In the genomic region with DNA sequence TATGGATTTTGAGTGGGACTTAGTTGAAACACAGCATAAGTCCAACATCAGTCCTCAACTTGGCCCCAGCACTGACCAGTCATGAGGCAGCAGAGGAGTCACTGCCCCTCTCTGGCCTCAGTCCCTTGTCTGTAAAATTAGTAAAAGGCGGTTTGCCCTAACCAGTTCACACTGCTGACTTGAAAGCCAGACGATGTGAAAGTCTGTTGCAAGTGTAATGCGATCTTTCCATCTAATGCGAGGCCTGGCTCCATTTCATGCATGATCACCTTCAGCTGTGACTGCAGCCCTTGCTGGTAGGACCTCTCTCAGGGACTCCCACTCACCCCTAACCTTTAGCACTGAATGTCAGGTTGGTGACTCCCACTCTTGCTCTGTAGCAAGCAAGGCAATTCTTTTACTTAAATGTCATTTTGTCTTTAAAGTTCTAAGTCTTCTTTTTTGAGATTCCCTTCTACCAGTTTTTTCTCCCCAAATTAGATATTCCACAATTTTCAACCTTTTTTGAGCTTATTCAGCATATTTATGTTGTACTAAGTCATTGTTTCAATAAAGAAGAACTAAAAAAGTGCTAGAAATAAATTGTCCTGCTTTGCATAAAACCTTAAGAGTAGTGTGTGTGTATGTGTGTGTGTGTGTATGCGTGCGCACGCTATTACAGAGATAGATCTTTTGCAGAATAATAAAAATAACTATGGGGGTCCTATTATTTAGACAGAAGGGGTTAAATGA, we compare ENCODE assay signal across 28 cellular contexts.
DNase-seq lines count a peak whose midpoint lies in the region; ATAC-seq and TF ChIP-seq lines count a peak whose summit lies in the region.
"Had no signal": no experiment of that assay in that cellular context is flagged by ENCODE, and none has a peak within 500 bp of the region (broad histone marks: within the 10 kb centered on the region; RNA-seq: fewer than 3 reads in every experiment).

No MANE protein-coding gene starts in this region.

- TF ChIP-seq CTCF in IMR-90 (conservative IDR thresholded peaks at IDR 0.05; ENCODE audit: low read depth, low read length) = no peak
- TF ChIP-seq CTCF in glutamatergic neuron (IDR thresholded peaks at IDR 0.05; ENCODE audit: partially characterized antibody, unreplicated experiment) = no peak
- no peak for TF ChIP-seq CTCF in gastrocnemius medialis (IDR thresholded peaks at IDR 0.05 in 4 of 5, conservative IDR thresholded peaks at IDR 0.05 in 1 of 5)

- H2BK5ac ChIP-seq in IMR-90 (ENCODE audit: low read depth, low read length, poor library complexity, severe bottlenecking) = no peak overlapping the region

- H3K27ac ChIP-seq in IMR-90 (ENCODE audit: insufficient read depth, low read length) (no peak overlapping the region), gastrocnemius medialis (peak overlapping the region; percentile 63 to 83 (median 68))
- H3K27ac ChIP-seq: colonic mucosa, esophagus squamous epithelium, testis, vagina had no signal

- WGBS in IMR-90 (ENCODE audit: extremely low coverage in 2 of 2, insufficient read length in 1 of 2), 2 experiments = 40% methylated on average over 1 of the region's 7 CpGs; no CpG with 5 or more reads in 1 of the 2 experiments

- H3K9me3 Mint-ChIP-seq in glutamatergic neuron (ENCODE audit: unreplicated experiment) = peaks cover 11% of the 10 kb centered on the region
- H3K9me3 Mint-ChIP-seq: endodermal cell had no signal

- no peak overlapping the region for H3K9ac ChIP-seq in IMR-90 (ENCODE audit: low read depth, low read length)

- no peak overlapping the region for H3K23ac ChIP-seq in IMR-90 (ENCODE audit: low read depth, low read length)

- no peak for TF ChIP-seq RAD21 in IMR-90 (IDR thresholded peaks at IDR 0.05; ENCODE audit: low read length)

- H2AK5ac ChIP-seq in IMR-90 (ENCODE audit: low read depth, low read length) = no peak overlapping the region

- H4K20me1 ChIP-seq in IMR-90 (ENCODE audit: insufficient read depth, low read length) = no peaks in the 10 kb centered on the region

- peak overlapping the region; percentile 94 for H3K27ac Mint-ChIP-seq in glutamatergic neuron (ENCODE audit: unreplicated experiment)
- H3K27ac Mint-ChIP-seq: activated B cell treated with CpG ODN at 0.5 μM for 24 hours; activated CD4-positive, alpha-beta memory T cell treated with anti-CD3 and anti-CD28 coated beads for 36 hours; CD4-positive, alpha-beta memory T cell; endodermal cell; HFFc6; memory B cell; naive thymus-derived CD8-positive, alpha-beta T cell had no signal

- no peaks in the 10 kb centered on the region for H3K9me1 ChIP-seq in IMR-90 (ENCODE audit: insufficient read depth, low read length)

- H3K27me3 Mint-ChIP-seq in glutamatergic neuron (ENCODE audit: unreplicated experiment) = peaks cover 10% of the 10 kb centered on the region
- H3K27me3 Mint-ChIP-seq: activated B cell treated with CpG ODN at 0.5 μM for 24 hours; activated CD4-positive, alpha-beta memory T cell treated with anti-CD3 and anti-CD28 coated beads for 36 hours; CD4-positive, alpha-beta memory T cell; memory B cell had no signal

- no peak overlapping the region for H2AFZ ChIP-seq in IMR-90 (replicated peaks; ENCODE audit: low read length, poor library complexity)

- no peak overlapping the region for H3K4ac ChIP-seq in IMR-90 (ENCODE audit: low read depth, low read length)

- no peak overlapping the region for H3K18ac ChIP-seq in IMR-90 (ENCODE audit: low read depth, low read length)

- ATAC-seq in IMR-90 (ENCODE audit: low read depth) (no peak), gastrocnemius medialis (peak; percentile 94 to 97), GM18498 (IDR thresholded peaks at IDR 0.05; ENCODE audit: unreplicated experiment) (no peak), HG03108 (IDR thresholded peaks at IDR 0.05; ENCODE audit: unreplicated experiment) (no peak)
- ATAC-seq: naive thymus-derived CD8-positive, alpha-beta T cell; Right ventricle myocardium inferior had no signal

- H3K56ac ChIP-seq in IMR-90 (ENCODE audit: extremely low read depth, insufficient read depth, low read length) = no peak overlapping the region

- H2AK9ac ChIP-seq in IMR-90 (replicated peaks; ENCODE audit: low read depth, low read length, poor library complexity) = no peak overlapping the region

- H3K4me1 ChIP-seq in IMR-90 (ENCODE audit: control insufficient read depth, insufficient read depth, low read length) (no peaks in the 10 kb centered on the region), gastrocnemius medialis (peaks cover 24 to 33% of the 10 kb centered on the region in 2 donors)
- H3K4me1 ChIP-seq: colonic mucosa, esophagus squamous epithelium, testis, vagina had no signal

- H4K5ac ChIP-seq in IMR-90 (ENCODE audit: low read depth, low read length) = no peak overlapping the region

- H2BK20ac ChIP-seq in IMR-90 (ENCODE audit: low read depth, low read length) = no peak overlapping the region

- no peak overlapping the region for H3K14ac ChIP-seq in IMR-90 (replicated peaks; ENCODE audit: low read depth, low read length)

- TF ChIP-seq POLR2A in IMR-90 (IDR thresholded peaks at IDR 0.05; ENCODE audit: low read depth, low read length) (no peak), gastrocnemius medialis (IDR thresholded peaks at IDR 0.05) (no peak)

- dilution Hi-C loops in IMR-90 (cut with HindIII; ENCODE audit: low sequenced_read_pairs, unreplicated experiment) = no loop called here

- peaks cover 53% of the 10 kb centered on the region for H3K4me1 Mint-ChIP-seq in glutamatergic neuron (ENCODE audit: low read depth, unreplicated experiment)
- H3K4me1 Mint-ChIP-seq: activated B cell treated with CpG ODN at 0.5 μM for 24 hours; CD4-positive, alpha-beta memory T cell; memory B cell; naive thymus-derived CD8-positive, alpha-beta T cell had no signal

- peaks cover 3% of the 10 kb centered on the region for H3K36me3 Mint-ChIP-seq in glutamatergic neuron (ENCODE audit: unreplicated experiment)
- H3K36me3 Mint-ChIP-seq: activated CD4-positive, alpha-beta memory T cell treated with anti-CD3 and anti-CD28 coated beads for 36 hours; memory B cell had no signal

- no peak for DNase-seq in IMR-90
- peak; percentile 22 for DNase-seq in NCI-H526 treated with DMSO at 0.1 percent for 48 hours (lab: John Stamatoyannopoulos, UW)
- peak; percentile 45 for DNase-seq in glutamatergic neuron
- DNase-seq in gastrocnemius medialis = peak; percentile 61 to 84
- DNase-seq in SKM-1 treated with dmso at 0.1 percent for 144 hours (lab: John Stamatoyannopoulos, UW; ENCODE audit: unreplicated experiment) = no peak
- DNase-seq: activated B cell treated with CpG ODN at 0.5 μM for 24 hours; activated CD4-positive, alpha-beta memory T cell treated with anti-CD3 and anti-CD28 coated beads for 36 hours; activated effector memory CD4-positive, alpha-beta T cell treated with Interleukin-2 at 50 U/mL for 16 hours; CD4-positive, alpha-beta memory T cell; colonic mucosa; DMS153; endodermal cell; esophagus squamous epithelium; HFFc6; Kasumi-1; naive thymus-derived CD8-positive, alpha-beta T cell; NCI-H1048; NCI-H2081; small intestine; stimulated activated CD4-positive, alpha-beta T cell treated with anti-CD3 and anti-CD28 coated beads, Interleukin-2, amount 100 ng/mL, for 48 hours; stimulated activated naive CD4-positive, alpha-beta T cell; SW 1271; testis had no signal

- no peak overlapping the region for H3K4me2 ChIP-seq in IMR-90 (ENCODE audit: low read depth, low read length)

- H2BK120ac ChIP-seq in IMR-90 (ENCODE audit: low read depth, low read length) = no peak overlapping the region

- no peaks in the 10 kb centered on the region for H3K36me3 ChIP-seq in IMR-90 (ENCODE audit: control insufficient read depth, insufficient read depth, low read length)
- no peaks in the 10 kb centered on the region for H3K36me3 ChIP-seq in gastrocnemius medialis
- H3K36me3 ChIP-seq: colonic mucosa, esophagus squamous epithelium, vagina had no signal

- in situ Hi-C loops in IMR-90 (cut with MboI; ENCODE audit: low sequenced_read_pairs) (no loop called here), gastrocnemius medialis (cut with MboI; ENCODE audit: low sequenced_read_pairs in 4 of 4) (no loop called here)

- intact Hi-C loops in IMR-90 (cut with micrococcal nuclease) = no loop called here
- intact Hi-C loops in gastrocnemius medialis (cut with DNase I; ENCODE audit: low total_unique reads) = loop anchor here (5.0 to 10.0 kb wide), 2 partner anchors 364 to 431 kb away; no protein-coding TSS in a partner anchor

- H3K4me3 Mint-ChIP-seq in glutamatergic neuron (ENCODE audit: unreplicated experiment) = peak overlapping the region; percentile 66
- H3K4me3 Mint-ChIP-seq: activated B cell treated with CpG ODN at 0.5 μM for 24 hours; activated CD4-positive, alpha-beta memory T cell treated with anti-CD3 and anti-CD28 coated beads for 36 hours; CD4-positive, alpha-beta memory T cell; endodermal cell; HFFc6; memory B cell; naive thymus-derived CD8-positive, alpha-beta T cell had no signal

- H4K91ac ChIP-seq in IMR-90 (ENCODE audit: insufficient read depth, low read depth, low read length) = no peak overlapping the region

- BruUV-seq in IMR-90 (replicated peaks; lab: Mats Ljungman, UMichigan) = no TSS peak

- POLR2A ChIA-PET in IMR-90 (lab: Charles Lee; ENCODE audit: unreplicated experiment) = no interaction called here

- CTCF ChIA-PET in IMR-90 (lab: Yijun Ruan, JAX) = interaction anchor here (1.6 kb wide), 1 partner anchor 8 kb away, joined by 5 read pairs; no protein-coding TSS in a partner anchor

- H2BK15ac ChIP-seq in IMR-90 (ENCODE audit: low read depth, low read length) = no peak overlapping the region

- H3K79me1 ChIP-seq in IMR-90 (ENCODE audit: low read depth in 1 of 2, low read length in 2 of 2) = no peaks in the 10 kb centered on the region

- H4K8ac ChIP-seq in IMR-90 (ENCODE audit: low read depth in 2 of 2, low read length in 2 of 2) = no peak overlapping the region

- H3K4me3 ChIP-seq in IMR-90 (ENCODE audit: insufficient read depth, low read depth, low read length) (no peak overlapping the region), gastrocnemius medialis (peak overlapping the region in 2 of 4 donors; percentile 9 to 19)
- H3K4me3 ChIP-seq: colonic mucosa, esophagus squamous epithelium, testis, vagina had no signal

- H3K27me3 ChIP-seq in IMR-90 (ENCODE audit: control insufficient read depth, insufficient read depth, low read length) (no peaks in the 10 kb centered on the region), gastrocnemius medialis (no peaks in the 10 kb centered on the region)
- H3K27me3 ChIP-seq: colonic mucosa, esophagus squamous epithelium, testis, vagina had no signal

- H3K9me3 ChIP-seq in IMR-90 (ENCODE audit: control insufficient read depth, insufficient read depth, low read length) (peaks cover 2% of the 10 kb centered on the region; the same call in 1 of the 2 replicates), gastrocnemius medialis (no peaks in the 10 kb centered on the region)
- H3K9me3 ChIP-seq: colonic mucosa, esophagus squamous epithelium, testis, vagina had no signal

TF ChIP-seq in IMR-90, 13 proteins besides CTCF, POLR2A, EP300 and RAD21 (continues in another document):
- TF ChIP-seq CEBPB (IDR thresholded peaks at IDR 0.05; ENCODE audit: low read depth, low read length) = no peak
- TF ChIP-seq SMC3 (IDR thresholded peaks at IDR 0.05; ENCODE audit: low read depth, low read length) = no peak
- peak; percentile 51 for TF ChIP-seq MAFK (IDR thresholded peaks at IDR 0.05; ENCODE audit: low read depth, low read length)

Comparison
In these comparisons a context has a peak if more than half of its experiments do, and no peak if none do; other contexts are left out.
1. ATAC-seq: peak in gastrocnemius medialis (2 of 2); none in IMR-90 (single experiment), GM18498 (single experiment) and HG03108 (single experiment).
2. DNase-seq: peak in NCI-H526 treated with DMSO at 0.1 percent for 48 hours (single experiment), glutamatergic neuron (single experiment) and gastrocnemius medialis (2 of 2); none in IMR-90 (single experiment) and SKM-1 treated with dmso at 0.1 percent for 144 hours (single experiment).